Comparison of ENCODE assay signal across 8 cellular contexts in the genomic region with DNA sequence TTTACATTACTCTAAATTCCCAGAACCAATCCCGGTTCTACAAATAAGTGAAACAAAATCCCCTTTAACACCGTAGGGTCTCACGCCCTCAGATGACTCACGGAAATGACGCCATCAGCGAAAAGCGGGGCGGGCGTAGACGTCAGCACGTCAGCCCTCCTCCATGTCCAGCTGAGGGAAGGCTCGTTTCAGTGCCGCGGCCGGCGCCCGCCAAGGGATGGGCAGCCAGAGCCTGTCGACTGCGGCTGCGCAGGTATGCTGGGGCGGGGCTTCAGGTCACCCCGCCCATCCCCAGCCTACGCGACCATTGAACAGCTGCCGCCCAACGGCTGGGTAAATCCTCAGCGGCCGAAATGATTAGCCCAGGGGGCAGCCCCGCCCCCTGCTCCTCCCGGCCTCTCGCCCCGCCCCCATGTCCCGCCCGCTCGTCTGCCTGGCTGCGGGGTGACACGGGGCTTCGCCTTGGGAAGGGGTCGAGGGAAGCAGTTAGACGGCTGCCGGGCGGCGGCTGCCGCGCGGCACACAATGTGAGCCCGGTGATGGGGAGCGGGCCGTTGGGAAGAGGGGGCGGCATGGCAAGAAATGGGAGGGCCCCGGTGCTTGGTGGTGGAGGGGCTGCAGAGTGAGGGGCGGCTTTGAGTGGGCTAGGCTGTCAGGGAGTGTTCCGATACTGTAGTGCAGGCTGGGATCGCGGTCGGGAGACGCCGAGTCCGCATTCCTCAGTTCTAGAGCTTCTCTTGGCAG. TPM values are rescaled to one million over a fixed set of nuclear protein-coding genes. Genes with fewer than 3 reads are reported as not detected.
DNase-seq lines count a peak whose midpoint lies in the region; ATAC-seq and TF ChIP-seq lines count a peak whose summit lies in the region.

A gene (plus strand): TSS at position 420 of the 744 bp plus-strand sequence. CDS start 1,510 bp downstream, outside the sequence.

- H3K27ac ChIP-seq in epithelial cell of prostate: peak within 1 kb of the TSS; percentile 74

- ATAC-seq in GM21529 (IDR thresholded peaks at IDR 0.05; ENCODE audit: unreplicated experiment) (peak; percentile 95), mucosa of descending colon (peak; percentile 96)

- H3K4me1 ChIP-seq in mucosa of descending colon (ENCODE audit: low read depth): peaks cover 28% of the 10 kb centered on the region

- no peaks in the 10 kb centered on the region for H3K9me3 ChIP-seq in mucosa of descending colon

- peak; percentile 91 for DNase-seq in DMS 273 treated with DMSO at 0.1 percent for 48 hours (lab: John Stamatoyannopoulos, UW)
- DNase-seq in OCI-M2 (lab: John Stamatoyannopoulos, UW; ENCODE audit: unreplicated experiment): peak; percentile 90
- DNase-seq in activated T-cell treated with anti-CD3 and anti-CD28 coated beads for 48 hours (ENCODE audit: low read depth): peak; percentile 99
- peak; percentile 83 for DNase-seq in epithelial cell of prostate (ENCODE audit: low read depth, low spot score)
- DNase-seq in mucosa of descending colon: peak; percentile 98 to 99 (median 99)
- DNase-seq in stimulated activated CD8-positive, alpha-beta memory T cell treated with anti-CD3 and anti-CD28 coated beads, Interleukin-4, amount 100 ng/mL, for 24 hours (ENCODE audit: low read depth): peak; percentile 95

- no peak for TF ChIP-seq CTCF in mucosa of descending colon (IDR thresholded peaks at IDR 0.05)

- H3K36me3 ChIP-seq in mucosa of descending colon (ENCODE audit: low read depth): no peaks in the 10 kb centered on the region

- intact Hi-C loops in mucosa of descending colon (cut with DNase I, micrococcal nuclease): no loop called here

- H3K4me3 ChIP-seq in mucosa of descending colon: peak within 1 kb of the TSS; percentile 72

- H3K27me3 Mint-ChIP-seq in IgD-negative memory B cell: no peaks in the 10 kb centered on the region

- peak within 1 kb of the TSS; percentile 94 to 100 (median 96) for H3K4me3 Mint-ChIP-seq in IgD-negative memory B cell

- peaks cover 23 to 40% (median 27%) of the 10 kb centered on the region in 3 donors for H3K4me1 Mint-ChIP-seq in IgD-negative memory B cell

- no peaks in the 10 kb centered on the region for H3K9me3 Mint-ChIP-seq in IgD-negative memory B cell

- peak within 1 kb of the TSS; percentile 90 to 98 (median 96) for H3K27ac Mint-ChIP-seq in IgD-negative memory B cell

- no peaks in the 10 kb centered on the region for H3K36me3 Mint-ChIP-seq in IgD-negative memory B cell

RNA-seq across cellular contexts. Expression of the gene that starts here (rescaled TPM):
- 4.9 TPM for polyA plus RNA-seq in IgD-negative memory B cell
- total RNA-seq in mucosa of descending colon: 100 to 1,000 TPM in 1 of 3 donors, 10 to 100 TPM in 2; 55.0 to 107 (median 81.0) TPM

Comparison
In these comparisons a context has a peak if more than half of its experiments do, and no peak if none do; other contexts are left out.
1. Peak in every context shown above with its lines: DNase-seq, ATAC-seq, H3K4me3 ChIP-seq and H3K27ac ChIP-seq.